ENCODE assay signal across 8 cellular contexts in the genomic region with DNA sequence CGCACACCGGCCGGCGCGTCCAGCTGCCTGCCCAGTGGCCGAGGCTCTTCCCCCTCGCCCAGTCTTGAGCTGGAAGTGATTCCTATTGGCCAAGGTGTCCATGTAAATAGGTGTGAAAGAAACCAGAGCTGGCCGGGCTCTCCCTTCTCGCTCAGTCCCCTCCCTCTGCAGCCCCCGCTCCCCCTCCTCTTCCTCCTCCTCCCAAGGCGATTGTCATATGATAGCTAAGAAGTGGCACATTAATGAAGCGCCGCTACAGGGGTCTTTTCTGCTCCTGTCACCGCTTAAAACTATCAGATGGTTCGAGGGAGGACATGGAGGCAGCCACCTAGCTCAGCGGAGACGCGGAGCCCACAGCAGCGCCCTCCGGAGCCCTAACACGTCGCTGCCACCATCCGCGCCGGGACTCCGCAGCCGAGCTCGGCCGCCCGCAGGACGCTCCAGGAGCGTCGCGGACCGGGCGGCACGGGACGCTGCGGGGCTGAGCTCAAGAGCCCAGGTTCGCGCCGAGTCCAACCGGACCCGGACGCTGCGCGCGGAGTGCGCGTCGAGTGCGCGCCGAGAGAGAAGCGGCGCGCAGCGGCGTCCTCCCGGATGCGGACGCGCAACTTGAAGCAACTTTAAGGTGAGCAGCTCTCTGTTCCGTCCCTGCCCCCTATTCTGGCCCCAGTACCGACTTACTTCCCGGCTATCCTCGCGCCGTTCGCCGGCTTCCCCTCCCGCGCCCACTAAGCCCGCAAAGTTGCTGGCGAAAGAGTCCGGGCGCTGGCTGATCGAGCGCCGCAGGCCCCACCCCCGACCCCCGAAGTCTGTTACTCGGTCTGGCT. TPM values are rescaled to one million over a fixed set of nuclear protein-coding genes. Genes with fewer than 3 reads are reported as not detected.
DNase-seq lines count a peak whose midpoint lies in the region; ATAC-seq lines count a peak whose summit lies in the region.

A gene (plus strand): TSS at position 293 of the 827 bp plus-strand sequence. CDS start 653 bp downstream, outside the sequence.

- H3K27ac ChIP-seq in SJCRH30: no peak within 1 kb of the TSS
- no peak within 1 kb of the TSS for H3K27ac ChIP-seq in right cardiac atrium (ENCODE audit: low read length)

- H3K27me3 ChIP-seq in SJCRH30: peaks cover 24% of the 10 kb centered on the region
- H3K27me3 ChIP-seq in right cardiac atrium (ENCODE audit: control insufficient read depth, insufficient read depth): peaks cover 2% of the 10 kb centered on the region

- intact Hi-C loops in right cardiac atrium (cut with DNase I): no loop called here

- H3K36me3 ChIP-seq in SJCRH30: no peaks in the 10 kb centered on the region

- H3K9me3 ChIP-seq in SJCRH30 (replicated peaks) (no peaks in the 10 kb centered on the region), right cardiac atrium (ENCODE audit: control insufficient read depth, low read length) (no peaks in the 10 kb centered on the region)

- H3K4me1 ChIP-seq in SJCRH30: peaks cover 18% of the 10 kb centered on the region; the same call in 1 of the 2 replicates
- peaks cover 13% of the 10 kb centered on the region for H3K4me1 ChIP-seq in right cardiac atrium (ENCODE audit: control insufficient read depth, insufficient read depth, low read length)

- WGBS in right cardiac atrium: 2% methylated on average over 83 of the region's 83 CpGs

- DNase-seq in NCI-H2196 (lab: John Stamatoyannopoulos, UW; ENCODE audit: unreplicated experiment) (peak; percentile 34), NCI-H2196 treated with DMSO at 0.1 percent for 48 hours (lab: John Stamatoyannopoulos, UW; ENCODE audit: unreplicated experiment) (no peak), SJCRH30 (peak; percentile 40 to 64), right cardiac atrium (no peak), OCI-M1 (lab: John Stamatoyannopoulos, UW) (no peak), NCI-H128 (lab: John Stamatoyannopoulos, UW; ENCODE audit: unreplicated experiment) (no peak)
- DNase-seq in stimulated activated CD8-positive, alpha-beta memory T cell treated with anti-CD3 and anti-CD28 coated beads, Interleukin-4, amount 100 ng/mL, for 48 hours: peak; percentile 48

- no peak for ATAC-seq in right cardiac atrium
- no peak for ATAC-seq in GM18909 (IDR thresholded peaks at IDR 0.05; ENCODE audit: poor library complexity, unreplicated experiment)

- peak within 1 kb of the TSS; percentile 63 for H3K4me3 ChIP-seq in SJCRH30
- peak within 1 kb of the TSS; percentile 11 for H3K4me3 ChIP-seq in right cardiac atrium (ENCODE audit: low read length)

RNA-seq across cellular contexts. Expression of the gene that starts here (rescaled TPM):
- 0.51 and 0.76 TPM in 2 replicates for total RNA-seq in SJCRH30 (2014; rRNA removed; shearing (Covaris generic))
- total RNA-seq in right cardiac atrium: not detected
- polyA plus RNA-seq in right cardiac atrium: not detected

Comparison
In these comparisons a context has a peak if more than half of its experiments do, and no peak if none do; other contexts are left out.
1. DNase-seq: peak in NCI-H2196 (single experiment) and stimulated activated CD8-positive, alpha-beta memory T cell treated with anti-CD3 and anti-CD28 coated beads, Interleukin-4, amount 100 ng/mL, for 48 hours (single experiment); none in NCI-H2196 treated with DMSO at 0.1 percent for 48 hours (single experiment), right cardiac atrium (0 of 3), OCI-M1 (single experiment) and NCI-H128 (single experiment).
2. Peak in DNase-seq and H3K4me3 ChIP-seq in SJCRH30; RNA of the gene not detected or under 1 TPM.